Comparison of ENCODE assay signal across 8 cellular contexts in genomic region chr6:70566751-70567382, GRCh38. TPM values are rescaled to one million over a fixed set of nuclear protein-coding genes. Genes with fewer than 3 reads are reported as not detected.
A peak's percentile ranks its signal among the peaks of the same experiment; 100 is the strongest.
DNase-seq lines count a peak whose midpoint lies in the region; ATAC-seq and TF ChIP-seq lines count a peak whose summit lies in the region.

Gene SDHAF4, plus strand, starts transcription at chr6:70566930. Its CDS starts 11 bp downstream, at chr6:70566941.

- TF ChIP-seq EP300 in esophagus muscularis mucosa (IDR thresholded peaks at IDR 0.05) = no peak

- TF ChIP-seq CTCF in PC-9 (conservative IDR thresholded peaks at IDR 0.05) (no peak), esophagus muscularis mucosa (IDR thresholded peaks at IDR 0.05) (peak in 2 of 3 experiments; percentile 11 to 26)

- POLR2A ChIA-PET in PC-9 (lab: Charles Lee; ENCODE audit: unreplicated experiment) = interaction anchor here (0.6 kb wide), 1 partner anchor 101 kb away, joined by 4 read pairs; the partner anchor contains the start of gene SMAP1

- in situ Hi-C loops in KBM-7 (cut with MboI; ENCODE audit: low pct_unique_long_range_greater_than_20kb, low sequenced_read_pairs) = no loop called here

- H3K27me3 ChIP-seq in PC-9 (ENCODE audit: insufficient read depth, low read depth) (no peaks in the 10 kb centered on the region), esophagus muscularis mucosa (no peaks in the 10 kb centered on the region), muscle layer of duodenum (ENCODE audit: low read depth, low read length) (no peaks in the 10 kb centered on the region)

- peaks cover 3% of the 10 kb centered on the region for H3K36me3 Mint-ChIP-seq in activated T-cell treated with anti-CD3 and anti-CD28 coated beads, Interleukin-2, amount 50 U/mL, for 4 hours (ENCODE audit: insufficient read depth)

- no peaks in the 10 kb centered on the region for H3K27me3 Mint-ChIP-seq in activated T-cell treated with anti-CD3 and anti-CD28 coated beads, Interleukin-2, amount 50 U/mL, for 4 hours (ENCODE audit: low read depth)

- no peaks in the 10 kb centered on the region for H3F3A ChIP-seq in PC-9 (ENCODE audit: insufficient read depth, low read depth)

- H3K36me3 ChIP-seq in PC-9 (ENCODE audit: low read depth) = 0 out of 2 replicates have a peak, but pooled peaks cover 4% of the 10 kb centered on the region
- no peaks in the 10 kb centered on the region for H3K36me3 ChIP-seq in esophagus muscularis mucosa
- H3K36me3 ChIP-seq in muscle layer of duodenum (ENCODE audit: control insufficient read depth in 1 of 2, insufficient read depth in 2 of 2, low read length in 2 of 2) = no peaks in the 10 kb centered on the region

- peak within 1 kb of the TSS; percentile 90 for H2AFZ ChIP-seq in PC-9

- H4K20me1 ChIP-seq in PC-9 (ENCODE audit: insufficient read depth) = no peaks in the 10 kb centered on the region

- ATAC-seq in GM21723 (IDR thresholded peaks at IDR 0.05; ENCODE audit: unreplicated experiment) = peak; percentile 99
- ATAC-seq in activated T-cell treated with anti-CD3 and anti-CD28 coated beads, Interleukin-2, amount 50 U/mL, for 4 hours = peak; percentile 100

- no peaks in the 10 kb centered on the region for H3K9me2 ChIP-seq in PC-9 (ENCODE audit: insufficient read depth)

- no peak within 1 kb of the TSS for H3K27ac ChIP-seq in PC-9
- H3K27ac ChIP-seq in esophagus muscularis mucosa (replicated peaks in 1 of 4) = peak within 1 kb of the TSS; percentile 86 to 89 (median 88)
- H3K27ac ChIP-seq in muscle layer of duodenum (ENCODE audit: low read length) = peak within 1 kb of the TSS; percentile 72

- BruUV-seq in PC-9 (replicated peaks; lab: Mats Ljungman, UMichigan) = TSS peak; percentile 81

- TF ChIP-seq POLR2A in esophagus muscularis mucosa (IDR thresholded peaks at IDR 0.05; ENCODE audit: low read depth) = no peak

- peak within 1 kb of the TSS; percentile 79 for H3K4me3 ChIP-seq in PC-9
- H3K4me3 ChIP-seq in esophagus muscularis mucosa = peak within 1 kb of the TSS; percentile 75 to 96 (median 91)
- peak within 1 kb of the TSS; percentile 83 to 95 for H3K4me3 ChIP-seq in muscle layer of duodenum (ENCODE audit: low read depth in 1 of 2, low read length in 2 of 2)

- H3K4me1 Mint-ChIP-seq in activated T-cell treated with anti-CD3 and anti-CD28 coated beads, Interleukin-2, amount 50 U/mL, for 4 hours (ENCODE audit: low read depth) = peaks cover 14% of the 10 kb centered on the region

- DNase-seq in DMS79 (lab: John Stamatoyannopoulos, UW) (peak; percentile 77), KBM-7 (peak; percentile 88), PC-9 (peak; percentile 70 to 93), esophagus muscularis mucosa (ENCODE audit: extremely low spot score) (peak; percentile 97)
- peak; percentile 94 for DNase-seq in activated T-cell treated with anti-CD3 and anti-CD28 coated beads, Interleukin-2, amount 50 U/mL, for 4 hours
- DNase-seq in stimulated activated CD8-positive, alpha-beta memory T cell treated with anti-CD3 and anti-CD28 coated beads, Interleukin-7, amount 100 ng/mL, for 24 hours (ENCODE audit: low read depth) = peak; percentile 90

- WGBS in esophagus muscularis mucosa = under 1% methylated on average over 25 of the region's 49 CpGs

- H3K9me3 ChIP-seq in PC-9 (ENCODE audit: insufficient read depth, low read depth) (no peaks in the 10 kb centered on the region), esophagus muscularis mucosa (no peaks in the 10 kb centered on the region), muscle layer of duodenum (ENCODE audit: control insufficient read depth in 1 of 2, low read length in 2 of 2) (no peaks in the 10 kb centered on the region)

- intact Hi-C loops in PC-9 (cut with micrococcal nuclease; ENCODE audit: unreplicated experiment) = loop anchor here (1.0 kb wide), 1 partner anchor 100 kb away; the partner anchor contains the start of gene SMAP1
- intact Hi-C loops in esophagus muscularis mucosa (cut with DNase I) = loop anchor here (5.0 kb wide), 1 partner anchor 100 kb away; the partner anchor contains the start of gene SMAP1

- H3K4me3 Mint-ChIP-seq in activated T-cell treated with anti-CD3 and anti-CD28 coated beads, Interleukin-2, amount 50 U/mL, for 4 hours = peak within 1 kb of the TSS; percentile 84

- H3K9me3 Mint-ChIP-seq in activated T-cell treated with anti-CD3 and anti-CD28 coated beads, Interleukin-2, amount 50 U/mL, for 4 hours = no peaks in the 10 kb centered on the region

- H3K4me1 ChIP-seq in PC-9 (replicated peaks; ENCODE audit: insufficient read depth) (no peaks in the 10 kb centered on the region), esophagus muscularis mucosa (peaks cover 3 to 19% (median 14%) of the 10 kb centered on the region in 4 donors), muscle layer of duodenum (ENCODE audit: control insufficient read depth in 1 of 2, insufficient read depth in 2 of 2, low read length in 2 of 2) (peaks cover 0 to 4% of the 10 kb centered on the region in 2 donors)

- H3K4me2 ChIP-seq in PC-9 = peak within 1 kb of the TSS; percentile 71

- CTCF ChIA-PET in PC-9 (lab: Charles Lee) = no interaction called here

- peaks cover 14% of the 10 kb centered on the region for H3K79me2 ChIP-seq in PC-9 (ENCODE audit: low read depth)

RNA-seq across cellular contexts. Expression of gene SDHAF4, which starts in this region (rescaled TPM):
- total RNA-seq in PC-9 (2021) (29.1 and 40.1 TPM in 2 replicates), esophagus muscularis mucosa (10 to 100 TPM in 2 of 4 donors, 1 to 10 TPM in 2; 5.2 to 11.2 (median 8.7) TPM)
- 1 to 10 TPM; 3.2 to 3.7 (median 3.7) TPM for total RNA-seq in activated T-cell treated with anti-CD3 and anti-CD28 coated beads, Interleukin-2, amount 50 U/mL, for 4 hours
